ENCODE assay signal across 18 cellular contexts in genomic region chr6:17413313-17413750, GRCh38. TPM values are rescaled to one million over a fixed set of nuclear protein-coding genes. Genes with fewer than 3 reads are reported as not detected.
DNase-seq lines count a peak whose midpoint lies in the region; ATAC-seq and TF ChIP-seq lines count a peak whose summit lies in the region.
"Had no signal": no experiment of that assay in that cellular context is flagged by ENCODE, and none has a peak within 500 bp of the region (broad histone marks: within the 10 kb centered on the region; RNA-seq: fewer than 3 reads in every experiment).

No MANE protein-coding gene starts in this region.

- no peaks in the 10 kb centered on the region for H3K27me3 ChIP-seq in SJSA1 (replicated peaks)
- H3K27me3 ChIP-seq: ascending aorta, gastroesophageal sphincter, neural progenitor cell had no signal

- peaks cover 17% of the 10 kb centered on the region; the same call in 1 of the 2 replicates for H3K36me3 ChIP-seq in SJSA1
- H3K36me3 ChIP-seq: ascending aorta, gastroesophageal sphincter, neural progenitor cell had no signal

- DNase-seq in NCI-H748 (lab: John Stamatoyannopoulos, UW; ENCODE audit: unreplicated experiment) (peak; percentile 12), NCI-H748 treated with DMSO at 0.1 percent for 48 hours (lab: John Stamatoyannopoulos, UW) (no peak), SJSA1 (ENCODE audit: low read depth in 1 of 2, low spot score in 2 of 2) (peak in 1 of 2 experiments; percentile 71), fibroblast of pulmonary artery (ENCODE audit: low read depth) (peak; percentile 49), superior temporal gyrus (ENCODE audit: extremely low spot score) (peak; percentile 51), NCI-H187 (lab: John Stamatoyannopoulos, UW) (no peak), NCI-H510A (lab: John Stamatoyannopoulos, UW) (no peak)
- DNase-seq: activated CD4-positive, alpha-beta T cell treated with anti-CD3 and anti-CD28 coated beads, Interleukin-2, amount 50 U/mL, for 48 hours; H7; Karpas-422; mesendoderm; NCI-H2029 had no signal

- no peaks in the 10 kb centered on the region for H3K9me3 ChIP-seq in SJSA1 (replicated peaks)
- H3K9me3 ChIP-seq: ascending aorta, gastroesophageal sphincter had no signal

- TF ChIP-seq CTCF in fibroblast of pulmonary artery (IDR thresholded peaks at IDR 0.05; ENCODE audit: low read length, missing control alignments): no peak

- no peak overlapping the region for H3K4me3 ChIP-seq in SJSA1
- H3K4me3 ChIP-seq in fibroblast of pulmonary artery (replicated peaks; ENCODE audit: low read depth, low read length): no peak overlapping the region
- H3K4me3 ChIP-seq: ascending aorta, gastroesophageal sphincter, neural progenitor cell had no signal

- H3K27ac ChIP-seq in SJSA1: peak overlapping the region; percentile 80
- H3K27ac ChIP-seq: ascending aorta, gastroesophageal sphincter, neural progenitor cell had no signal

- no peak for ATAC-seq in HG03442 (IDR thresholded peaks at IDR 0.05; ENCODE audit: unreplicated experiment)
- ATAC-seq: gastroesophageal sphincter; stimulated activated memory B cell treated with anti-CD40 and anti-IgM and Interleukin-4, amounts not matched to agents 10 μg/mL and 1 μg/mL and 100 μg/mL, for 72 hours had no signal

- peaks cover 48% of the 10 kb centered on the region for H3K4me1 ChIP-seq in SJSA1 (replicated peaks)

RNA-seq across cellular contexts. Expression of gene CAP2, which starts 19.9 kb away (rescaled TPM):
- total RNA-seq in SJSA1 (2014; rRNA removed; shearing (Covaris generic)): 23.7 and 34.0 TPM in 2 replicates
- total RNA-seq: activated T-helper 1 cell treated with anti-CD3 and anti-CD28 coated beads, Interleukin-12 subunit alpha, Interleukin-12 subunit beta, Interleukin-2, Interleukin-4 antibody, amounts not matched to agents 30 ng/mL and 10 ng/mL and 1 ng/mL, durations not matched to agents 14 hours and 24 hours and 36 hours had no signal

Comparison
In these comparisons a context has a peak if more than half of its experiments do, and no peak if none do; other contexts are left out.
1. DNase-seq: peak in NCI-H748 (single experiment), fibroblast of pulmonary artery (single experiment) and superior temporal gyrus (single experiment); none in NCI-H748 treated with DMSO at 0.1 percent for 48 hours (single experiment), NCI-H187 (0 of 2) and NCI-H510A (single experiment).